ENCODE assay signal across 15 cellular contexts in genomic region chr11:69874178-69874983, GRCh38. TPM values are rescaled to one million over a fixed set of nuclear protein-coding genes. Genes with fewer than 3 reads are reported as not detected.
DNase-seq lines count a peak whose midpoint lies in the region; ATAC-seq, FAIRE-seq and TF ChIP-seq lines count a peak whose summit lies in the region.
"Had no signal": no experiment of that assay in that cellular context is flagged by ENCODE, and none has a peak within 500 bp of the region (broad histone marks: within the 10 kb centered on the region; RNA-seq: fewer than 3 reads in every experiment).

No MANE protein-coding gene starts in this region.

- no peak for ATAC-seq in activated T-cell treated with anti-CD3 and anti-CD28 coated beads, Interleukin-2, amount 50 U/mL, for 4 hours
- ATAC-seq in HG03095 (IDR thresholded peaks at IDR 0.05; ENCODE audit: unreplicated experiment): no peak
- ATAC-seq: K562 had no signal

- no peak overlapping the region for H3K27ac Mint-ChIP-seq in activated T-cell treated with anti-CD3 and anti-CD28 coated beads, Interleukin-2, amount 50 U/mL, for 24 hours
- H3K27ac Mint-ChIP-seq in endodermal cell (no peak overlapping the region), nephron (peak overlapping the region in 2 of 3 experiments; percentile 73 to 89)

- H3K27me3 Mint-ChIP-seq in activated T-cell treated with anti-CD3 and anti-CD28 coated beads, Interleukin-2, amount 50 U/mL, for 24 hours: peaks cover 8% of the 10 kb centered on the region
- H3K27me3 Mint-ChIP-seq in activated T-cell treated with anti-CD3 and anti-CD28 coated beads, Interleukin-2, amount 50 U/mL, for 4 hours (ENCODE audit: low read depth): peaks cover 7% of the 10 kb centered on the region
- H3K27me3 Mint-ChIP-seq in endodermal cell (ENCODE audit: insufficient read depth): peaks cover 4% of the 10 kb centered on the region
- peaks cover 47% of the 10 kb centered on the region for H3K27me3 Mint-ChIP-seq in nephron (ENCODE audit: low read depth)

- H3K9ac ChIP-seq in endodermal cell (ENCODE audit: extremely low read depth, low read length, poor library complexity, severe bottlenecking): no peak overlapping the region
- H3K9ac ChIP-seq in kidney (ENCODE audit: low read length in 2 of 2): no peak overlapping the region

- no peak for FAIRE-seq in kidney (lab: Jason Lieb, UNC)
- FAIRE-seq: A204.1, HTR-8/SVneo, K562 had no signal

- no peaks in the 10 kb centered on the region for H3K27me3 ChIP-seq in endodermal cell (ENCODE audit: control insufficient read depth, insufficient read depth, low read length, poor library complexity, severe bottlenecking)
- peaks cover 4% of the 10 kb centered on the region for H3K27me3 ChIP-seq in transverse colon
- no peaks in the 10 kb centered on the region; the same call in 1 of the 2 replicates for H3K27me3 ChIP-seq in SJCRH30

- no peaks in the 10 kb centered on the region for H3K36me3 Mint-ChIP-seq in activated T-cell treated with anti-CD3 and anti-CD28 coated beads, Interleukin-2, amount 50 U/mL, for 24 hours (ENCODE audit: low read depth)
- H3K36me3 Mint-ChIP-seq in activated T-cell treated with anti-CD3 and anti-CD28 coated beads, Interleukin-2, amount 50 U/mL, for 4 hours (ENCODE audit: insufficient read depth): no peaks in the 10 kb centered on the region
- no peaks in the 10 kb centered on the region for H3K36me3 Mint-ChIP-seq in endodermal cell (ENCODE audit: low read depth)
- H3K36me3 Mint-ChIP-seq in nephron (ENCODE audit: low read depth): peaks cover 4% of the 10 kb centered on the region

- no peak overlapping the region for H3K4me3 Mint-ChIP-seq in activated T-cell treated with anti-CD3 and anti-CD28 coated beads, Interleukin-2, amount 50 U/mL, for 24 hours
- H3K4me3 Mint-ChIP-seq in activated T-cell treated with anti-CD3 and anti-CD28 coated beads, Interleukin-2, amount 50 U/mL, for 4 hours: no peak overlapping the region
- H3K4me3 Mint-ChIP-seq in endodermal cell: no peak overlapping the region
- H3K4me3 Mint-ChIP-seq in nephron: no peak overlapping the region

- TF ChIP-seq POLR2A in transverse colon (IDR thresholded peaks at IDR 0.05): no peak

- no peak for TF ChIP-seq EP300 in transverse colon (IDR thresholded peaks at IDR 0.05; ENCODE audit: low read depth)

- no peaks in the 10 kb centered on the region for H3K36me3 ChIP-seq in endodermal cell (ENCODE audit: control insufficient read depth, insufficient read depth, low read length)
- no peaks in the 10 kb centered on the region for H3K36me3 ChIP-seq in transverse colon
- no peaks in the 10 kb centered on the region for H3K36me3 ChIP-seq in kidney (ENCODE audit: control insufficient read depth in 1 of 2, insufficient read depth in 2 of 2, low read length in 2 of 2)
- H3K36me3 ChIP-seq in SJCRH30: no peaks in the 10 kb centered on the region

- intact Hi-C loops in transverse colon (cut with DNase I; ENCODE audit: low total_unique reads): no loop called here
- intact Hi-C loops in kidney (cut with DNase I): no loop called here

- TF ChIP-seq CTCF in endodermal cell (conservative IDR thresholded peaks at IDR 0.05) (no peak), nephron (IDR thresholded peaks at IDR 0.05; ENCODE audit: unreplicated experiment in 3 of 3) (no peak), transverse colon (IDR thresholded peaks at IDR 0.05) (no peak), kidney (IDR thresholded peaks at IDR 0.05; ENCODE audit: borderline replicate concordance, extremely low read depth, insufficient read depth) (no peak)

- H3K27ac ChIP-seq in endodermal cell (ENCODE audit: low read depth, low read length) (no peak overlapping the region), transverse colon (no peak overlapping the region), kidney (ENCODE audit: low read depth in 2 of 2, low read length in 2 of 2) (no peak overlapping the region), SJCRH30 (no peak overlapping the region)

- in situ Hi-C loops in transverse colon (cut with MboI; ENCODE audit: low pct_ligation_motif_present in 1 of 4, low pct_unique_long_range_greater_than_20kb in 1 of 4, low sequenced_read_pairs in 3 of 4): no loop called here

- H3K4me3 ChIP-seq in endodermal cell (ENCODE audit: low read length) (no peak overlapping the region), transverse colon (no peak overlapping the region), kidney (ENCODE audit: low read length in 2 of 2) (no peak overlapping the region), SJCRH30 (no peak overlapping the region)
- H3K4me3 ChIP-seq: K562 had no signal

- no peaks in the 10 kb centered on the region for H3K4me1 Mint-ChIP-seq in activated T-cell treated with anti-CD3 and anti-CD28 coated beads, Interleukin-2, amount 50 U/mL, for 24 hours (ENCODE audit: low read depth)
- H3K4me1 Mint-ChIP-seq in activated T-cell treated with anti-CD3 and anti-CD28 coated beads, Interleukin-2, amount 50 U/mL, for 4 hours (ENCODE audit: low read depth): no peaks in the 10 kb centered on the region
- H3K4me1 Mint-ChIP-seq in endodermal cell (peaks cover 2% of the 10 kb centered on the region), nephron (no peaks in the 10 kb centered on the region)

- no peaks in the 10 kb centered on the region for H3K9me3 Mint-ChIP-seq in activated T-cell treated with anti-CD3 and anti-CD28 coated beads, Interleukin-2, amount 50 U/mL, for 24 hours
- H3K9me3 Mint-ChIP-seq in activated T-cell treated with anti-CD3 and anti-CD28 coated beads, Interleukin-2, amount 50 U/mL, for 4 hours: no peaks in the 10 kb centered on the region
- H3K9me3 Mint-ChIP-seq in endodermal cell: peaks cover 4% of the 10 kb centered on the region
- H3K9me3 Mint-ChIP-seq in nephron: no peaks in the 10 kb centered on the region

- 92 to 95% methylated on average over 12 to 22 of the region's 22 CpGs for WGBS in endodermal cell (ENCODE audit: insufficient coverage in 1 of 2, insufficient read length in 1 of 2), 2 experiments
- 82% methylated on average over 22 of the region's 22 CpGs; no CpG with 5 or more reads in 1 of the 2 donors for WGBS in transverse colon (ENCODE audit: low coverage in 1 of 2), 2 donors

- peak; percentile 12 for DNase-seq in activated T-cell treated with anti-CD3 and anti-CD28 coated beads, Interleukin-2, amount 50 U/mL, for 24 hours
- no peak for DNase-seq in activated T-cell treated with anti-CD3 and anti-CD28 coated beads, Interleukin-2, amount 50 U/mL, for 4 hours
- DNase-seq in endodermal cell: peak; percentile 44
- peak; percentile 0 for DNase-seq in transverse colon
- no peak for DNase-seq in kidney
- DNase-seq in SJCRH30: no peak
- DNase-seq: C1 segment of cervical spinal cord, NCI-H1436 treated with DMSO at 0.1 percent for 48 hours, NCI-H2081, NCI-H524 had no signal

- H3K9me3 ChIP-seq in endodermal cell (ENCODE audit: control insufficient read depth, low read length): no peaks in the 10 kb centered on the region
- H3K9me3 ChIP-seq in transverse colon: no peaks in the 10 kb centered on the region
- H3K9me3 ChIP-seq in kidney (ENCODE audit: control insufficient read depth in 1 of 2, low read length in 2 of 2): no peaks in the 10 kb centered on the region
- H3K9me3 ChIP-seq in SJCRH30 (replicated peaks): no peaks in the 10 kb centered on the region

- H3K4me1 ChIP-seq in endodermal cell (ENCODE audit: control insufficient read depth, insufficient read depth, low read length): no peaks in the 10 kb centered on the region
- H3K4me1 ChIP-seq in transverse colon: no peaks in the 10 kb centered on the region
- H3K4me1 ChIP-seq in kidney (ENCODE audit: control insufficient read depth in 1 of 2, insufficient read depth in 1 of 2, low read depth in 1 of 2, low read length in 2 of 2): peaks cover 0 to 2% of the 10 kb centered on the region in 2 donors
- H3K4me1 ChIP-seq in SJCRH30: no peaks in the 10 kb centered on the region

RNA-seq across cellular contexts. Expression of gene FGF3, which starts 55.2 kb away (rescaled TPM):
- not detected for total RNA-seq in activated T-cell treated with anti-CD3 and anti-CD28 coated beads, Interleukin-2, amount 50 U/mL, for 4 hours
- total RNA-seq in endodermal cell (not detected), transverse colon (not detected), kidney (not detected)
- polyA plus RNA-seq in endodermal cell (2013, experiment 1 of 2): 0.39 TPM
- 0.41 TPM for polyA plus RNA-seq in endodermal cell (2013, experiment 2 of 2)
- not detected for polyA plus RNA-seq in kidney (ENCODE audit: insufficient read depth, low read depth, low replicate concordance)
- not detected in 2 replicates for total RNA-seq in SJCRH30 (2014; rRNA removed; shearing (Covaris generic))
- total RNA-seq: K562 had no signal
- polyA plus RNA-seq: K562 had no signal

Comparison
In these comparisons a context has a peak if more than half of its experiments do, and no peak if none do; other contexts are left out.
1. DNase-seq: peak in activated T-cell treated with anti-CD3 and anti-CD28 coated beads, Interleukin-2, amount 50 U/mL, for 24 hours (single experiment), endodermal cell (single experiment) and transverse colon (single experiment); none in activated T-cell treated with anti-CD3 and anti-CD28 coated beads, Interleukin-2, amount 50 U/mL, for 4 hours (single experiment), kidney (single experiment) and SJCRH30 (0 of 2).
2. H3K27ac Mint-ChIP-seq: peak in nephron (2 of 3); none in activated T-cell treated with anti-CD3 and anti-CD28 coated beads, Interleukin-2, amount 50 U/mL, for 24 hours (single experiment) and endodermal cell (single experiment).